Comparison of ENCODE assay signal across 23 cellular contexts in genomic region chr12:47067778-47068431, GRCh38. TPM values are rescaled to one million over a fixed set of nuclear protein-coding genes. Genes with fewer than 3 reads are reported as not detected.
DNase-seq lines count a peak whose midpoint lies in the region; ATAC-seq and TF ChIP-seq lines count a peak whose summit lies in the region.
"Had no signal": no experiment of that assay in that cellular context is flagged by ENCODE, and none has a peak within 500 bp of the region (broad histone marks: within the 10 kb centered on the region; RNA-seq: fewer than 3 reads in every experiment).

No MANE protein-coding gene starts in this region.

- CTCF ChIA-PET in activated CD4-positive, alpha-beta memory T cell treated with anti-CD3 and anti-CD28 coated beads for 36 hours (lab: Charles Lee), result interaction anchor here (1.5 to 5.9 kb wide), 4 partner anchors 12 to 330 kb away, joined by 3 to 56 read pairs (median 28); partner anchors contain the start of genes AMIGO2 and PCED1B
- CTCF ChIA-PET in activated CD4-positive, alpha-beta memory T cell treated with anti-CD3 and anti-CD28 coated beads, Interleukin-2, amount 10 ng/mL, durations not matched to agents 7 days and 5 days (lab: Charles Lee), result no interaction called here

- H3K4me1 Mint-ChIP-seq in activated CD4-positive, alpha-beta memory T cell treated with anti-CD3 and anti-CD28 coated beads for 36 hours (ENCODE audit: low read depth), result peaks cover 17% of the 10 kb centered on the region
- peaks cover 3% of the 10 kb centered on the region for H3K4me1 Mint-ChIP-seq in activated CD4-positive, alpha-beta memory T cell treated with anti-CD3 and anti-CD28 coated beads, Interleukin-2, amount 10 ng/mL, durations not matched to agents 7 days and 5 days
- peaks cover 6% of the 10 kb centered on the region for H3K4me1 Mint-ChIP-seq in memory B cell
- H3K4me1 Mint-ChIP-seq: activated B cell treated with CpG ODN at 0.5 μM for 24 hours, CD14-positive monocyte had no signal

- no peak for TF ChIP-seq CTCF in transverse colon (IDR thresholded peaks at IDR 0.05)

- peaks cover 0 to 20% (median 4%) of the 10 kb centered on the region in 4 donors for H3K4me1 ChIP-seq in transverse colon

- H3K9me3 ChIP-seq in transverse colon, result no peaks in the 10 kb centered on the region
- H3K9me3 ChIP-seq: body of pancreas, neutrophil had no signal

- no peak overlapping the region for H3K4me3 ChIP-seq in transverse colon
- H3K4me3 ChIP-seq: body of pancreas, coronary artery had no signal

- H3K27ac Mint-ChIP-seq in activated CD4-positive, alpha-beta memory T cell treated with anti-CD3 and anti-CD28 coated beads for 36 hours, result peak overlapping the region; percentile 54
- H3K27ac Mint-ChIP-seq in activated CD4-positive, alpha-beta memory T cell treated with anti-CD3 and anti-CD28 coated beads, Interleukin-2, amount 10 ng/mL, durations not matched to agents 7 days and 5 days, result no peak overlapping the region
- H3K27ac Mint-ChIP-seq in memory B cell, result peak overlapping the region; percentile 0
- H3K27ac Mint-ChIP-seq: activated B cell treated with CpG ODN at 0.5 μM for 24 hours; activated naive CD8-positive, alpha-beta T cell treated with anti-CD3 and anti-CD28 coated beads for 36 hours had no signal

- no peaks in the 10 kb centered on the region for H3K9me3 Mint-ChIP-seq in activated CD4-positive, alpha-beta memory T cell treated with anti-CD3 and anti-CD28 coated beads for 36 hours
- H3K9me3 Mint-ChIP-seq in activated CD4-positive, alpha-beta memory T cell treated with anti-CD3 and anti-CD28 coated beads, Interleukin-2, amount 10 ng/mL, durations not matched to agents 7 days and 5 days, result peaks cover 6% of the 10 kb centered on the region
- no peaks in the 10 kb centered on the region for H3K9me3 Mint-ChIP-seq in memory B cell
- H3K9me3 Mint-ChIP-seq: activated B cell treated with CpG ODN at 0.5 μM for 24 hours; activated naive CD8-positive, alpha-beta T cell treated with anti-CD3 and anti-CD28 coated beads for 36 hours had no signal

- POLR2A ChIA-PET in activated CD4-positive, alpha-beta memory T cell treated with anti-CD3 and anti-CD28 coated beads for 36 hours (lab: Charles Lee), result interaction anchor here (0.6 kb wide), 2 partner anchors 129 to 506 kb away, joined by 3 read pairs; no protein-coding TSS in a partner anchor
- POLR2A ChIA-PET in activated CD4-positive, alpha-beta memory T cell treated with anti-CD3 and anti-CD28 coated beads, Interleukin-2, amount 10 ng/mL, durations not matched to agents 7 days and 5 days (lab: Charles Lee), result interaction anchor here (1.9 kb wide), 1 partner anchor 11 kb away, joined by 4 read pairs; no protein-coding TSS in a partner anchor

- H3K4me3 Mint-ChIP-seq in activated CD4-positive, alpha-beta memory T cell treated with anti-CD3 and anti-CD28 coated beads for 36 hours, result no peak overlapping the region
- H3K4me3 Mint-ChIP-seq in activated CD4-positive, alpha-beta memory T cell treated with anti-CD3 and anti-CD28 coated beads, Interleukin-2, amount 10 ng/mL, durations not matched to agents 7 days and 5 days, result no peak overlapping the region
- H3K4me3 Mint-ChIP-seq in memory B cell, result no peak overlapping the region
- H3K4me3 Mint-ChIP-seq: activated B cell treated with CpG ODN at 0.5 μM for 24 hours; activated naive CD8-positive, alpha-beta T cell treated with anti-CD3 and anti-CD28 coated beads for 36 hours; CD14-positive monocyte had no signal

- peak overlapping the region in 3 of 4 donors; percentile 17 to 38 (median 21) for H3K27ac ChIP-seq in transverse colon
- H3K27ac ChIP-seq: neutrophil, RWPE1 had no signal

- no peaks in the 10 kb centered on the region for H3K36me3 ChIP-seq in transverse colon
- H3K36me3 ChIP-seq: neutrophil had no signal

- H3K36me3 Mint-ChIP-seq in activated CD4-positive, alpha-beta memory T cell treated with anti-CD3 and anti-CD28 coated beads for 36 hours, result no peaks in the 10 kb centered on the region
- no peaks in the 10 kb centered on the region for H3K36me3 Mint-ChIP-seq in activated CD4-positive, alpha-beta memory T cell treated with anti-CD3 and anti-CD28 coated beads, Interleukin-2, amount 10 ng/mL, durations not matched to agents 7 days and 5 days (ENCODE audit: low read depth)
- H3K36me3 Mint-ChIP-seq in memory B cell, result no peaks in the 10 kb centered on the region
- H3K36me3 Mint-ChIP-seq: activated naive CD8-positive, alpha-beta T cell treated with anti-CD3 and anti-CD28 coated beads for 36 hours; CD14-positive monocyte had no signal

- in situ Hi-C loops in transverse colon (cut with MboI; ENCODE audit: low pct_ligation_motif_present in 1 of 4, low pct_unique_long_range_greater_than_20kb in 1 of 4, low sequenced_read_pairs in 3 of 4), result no loop called here

- no peaks in the 10 kb centered on the region for H3K27me3 ChIP-seq in transverse colon
- H3K27me3 ChIP-seq: body of pancreas, neutrophil had no signal

- 40 to 44% methylated on average over 4 to 5 of the region's 5 CpGs for whole genome bisulfite sequencing in transverse colon (ENCODE audit: low coverage in 1 of 2), 2 donors

- no peak for TF ChIP-seq EP300 in transverse colon (IDR thresholded peaks at IDR 0.05; ENCODE audit: low read depth)

- ATAC-seq in memory B cell (ENCODE audit: low read depth), result no peak
- no peak for ATAC-seq in HG02970 (IDR thresholded peaks at IDR 0.05; ENCODE audit: low FRiP score, unreplicated experiment)
- ATAC-seq: body of pancreas, left lobe of liver, SK-N-SH treated with all-trans-retinoic acid at 6 μM for 48 hours had no signal

- no peak for DNase-seq in activated CD4-positive, alpha-beta memory T cell treated with anti-CD3 and anti-CD28 coated beads for 36 hours
- no peak for DNase-seq in activated CD4-positive, alpha-beta memory T cell treated with anti-CD3 and anti-CD28 coated beads, Interleukin-2, amount 10 ng/mL, durations not matched to agents 7 days and 5 days
- DNase-seq in NCI-H1092 treated with DMSO at 0.1 percent for 48 hours (lab: John Stamatoyannopoulos, UW) (peak; percentile 66), memory B cell (ENCODE audit: low spot score in 2 of 2) (no peak), transverse colon (no peak), KG1 (lab: John Stamatoyannopoulos, UW) (no peak)
- no peak for DNase-seq in central memory CD4-positive, alpha-beta T cell
- DNase-seq: activated B cell treated with CpG ODN at 0.5 μM for 24 hours; activated naive CD8-positive, alpha-beta T cell treated with anti-CD3 and anti-CD28 coated beads for 36 hours; body of pancreas; GF-D8; KBM-7; MV-4-11; NCI-H2029 treated with DMSO at 0.1 percent for 48 hours; NCI-H446; stimulated activated CD4-positive, alpha-beta T cell treated with anti-CD3 and anti-CD28 coated beads, Interleukin-4, amount 100 ng/mL, for 24 hours had no signal

- no peak for TF ChIP-seq POLR2A in transverse colon (IDR thresholded peaks at IDR 0.05)

- no peaks in the 10 kb centered on the region for H3K27me3 Mint-ChIP-seq in activated CD4-positive, alpha-beta memory T cell treated with anti-CD3 and anti-CD28 coated beads for 36 hours
- H3K27me3 Mint-ChIP-seq in activated CD4-positive, alpha-beta memory T cell treated with anti-CD3 and anti-CD28 coated beads, Interleukin-2, amount 10 ng/mL, durations not matched to agents 7 days and 5 days, result no peaks in the 10 kb centered on the region
- no peaks in the 10 kb centered on the region for H3K27me3 Mint-ChIP-seq in memory B cell
- H3K27me3 Mint-ChIP-seq: activated B cell treated with CpG ODN at 0.5 μM for 24 hours; activated naive CD8-positive, alpha-beta T cell treated with anti-CD3 and anti-CD28 coated beads for 36 hours had no signal

- intact Hi-C loops in activated CD4-positive, alpha-beta memory T cell treated with anti-CD3 and anti-CD28 coated beads for 36 hours (cut with micrococcal nuclease), result loop anchor here (1.0 kb wide), 1 partner anchor 16 kb away; no protein-coding TSS in a partner anchor
- intact Hi-C loops in transverse colon (cut with DNase I; ENCODE audit: low total_unique reads), result no loop called here

RNA-seq across cellular contexts. Expression of gene PCED1B, which starts 11.5 kb away (rescaled TPM):
- 100 to 1,000 TPM; 133 to 136 TPM for total RNA-seq in activated CD4-positive, alpha-beta memory T cell treated with anti-CD3 and anti-CD28 coated beads for 36 hours
- 10 to 100 TPM; 57.1 to 62.2 TPM for total RNA-seq in activated CD4-positive, alpha-beta memory T cell treated with anti-CD3 and anti-CD28 coated beads, Interleukin-2, amount 10 ng/mL, durations not matched to agents 7 days and 5 days
- total RNA-seq in transverse colon, result 10 to 100 TPM in 1 of 4 donors, 1 to 10 TPM in 2, not detected in 1; 2.7 to 52.0 (median 3.0) TPM

RNA-seq across cellular contexts. Expression of gene AMIGO2, which starts 11.9 kb away (rescaled TPM):
- 10 to 100 TPM; 12.4 to 13.6 TPM for total RNA-seq in activated CD4-positive, alpha-beta memory T cell treated with anti-CD3 and anti-CD28 coated beads for 36 hours
- 1 to 10 TPM; 6.6 to 7.1 TPM for total RNA-seq in activated CD4-positive, alpha-beta memory T cell treated with anti-CD3 and anti-CD28 coated beads, Interleukin-2, amount 10 ng/mL, durations not matched to agents 7 days and 5 days
- 1 to 10 TPM; 4.5 to 6.7 (median 6.6) TPM for total RNA-seq in transverse colon
